Comparison of ENCODE assay signal across 5 cellular contexts in the genomic region with DNA sequence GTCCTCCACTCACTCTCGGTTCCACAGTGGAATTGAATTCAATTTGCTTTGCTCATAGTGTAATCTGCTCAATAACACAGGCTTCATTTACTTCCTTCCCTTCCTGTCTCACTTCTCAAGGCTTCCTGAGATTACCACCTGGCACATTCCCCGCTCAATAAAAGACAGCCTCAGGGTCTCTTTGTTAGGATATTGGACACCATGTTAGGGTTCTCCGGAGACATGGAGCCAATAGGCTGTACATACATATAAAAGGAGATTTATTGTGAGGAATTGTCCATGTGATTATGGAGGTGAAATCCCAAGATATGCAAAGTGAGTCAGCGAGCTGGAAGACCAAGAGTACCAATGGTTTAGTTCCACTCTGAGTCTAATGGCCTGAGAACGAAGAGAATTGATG.
"Had no signal": no experiment of that assay in that cellular context is flagged by ENCODE, and none has a peak within 500 bp of the region (broad histone marks: within the 10 kb centered on the region; RNA-seq: fewer than 3 reads in every experiment).

No MANE protein-coding gene starts in this region.

- H3K4me2 ChIP-seq: GM23338 had no signal

- H3K27ac ChIP-seq: HL-60 had no signal

- DNase-seq: H9, HFFc6, KBM-7 had no signal

- H3K4me3 ChIP-seq: GM23338 had no signal
